17 cellular contexts compared by ENCODE assay signal in the genomic region with DNA sequence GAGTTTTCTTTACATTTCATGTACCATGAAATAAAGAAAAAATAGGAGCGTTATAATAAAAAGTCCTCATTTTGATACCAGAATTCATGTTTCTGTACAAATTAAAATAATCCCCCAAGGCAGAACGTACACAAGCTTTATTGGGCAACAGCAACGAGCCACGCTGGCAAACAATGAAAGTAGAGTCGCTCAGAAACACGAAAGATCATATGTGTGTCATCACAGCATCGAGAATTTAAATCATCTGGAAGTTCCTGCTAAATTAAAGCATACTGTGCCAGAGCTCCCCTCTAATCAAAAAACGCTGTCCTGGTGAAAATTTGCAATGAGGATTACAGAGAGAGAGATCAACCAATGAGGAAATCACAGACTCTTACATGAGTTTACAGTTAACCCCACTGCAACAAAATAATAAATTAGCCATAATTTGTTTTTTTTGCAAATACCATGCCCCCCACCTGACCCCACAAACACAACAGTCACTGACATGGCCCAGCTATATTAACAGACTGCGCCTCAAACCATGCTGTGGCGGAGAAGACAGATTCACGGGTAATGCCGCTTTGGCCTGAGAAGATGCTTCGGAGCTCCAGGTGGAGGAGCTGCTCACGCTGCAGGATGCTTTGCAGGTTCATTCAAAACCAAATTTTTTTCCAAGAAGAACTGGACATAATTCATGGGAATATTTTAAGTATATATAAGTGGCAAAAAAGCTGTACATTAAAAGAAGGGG.
"Had no signal": no experiment of that assay in that cellular context is flagged by ENCODE, and none has a peak within 500 bp of the region (broad histone marks: within the 10 kb centered on the region; RNA-seq: fewer than 3 reads in every experiment).

No MANE protein-coding gene starts in this region.

- H3K27me3 ChIP-seq: adrenal gland, transverse colon had no signal

- H3K27ac Mint-ChIP-seq: activated naive CD4-positive, alpha-beta T cell treated with anti-CD3 and anti-CD28 coated beads for 36 hours; natural killer cell treated with Interleukin-12 subunit alpha and Interleukin-12 subunit beta and Interleukin-15 and Interleukin-18, amount 100 ng/mL, for 72 hours; progenitor cell of endocrine pancreas; T-helper 1 cell treated with Interleukin-12 subunit alpha and Interleukin-12 subunit beta and Interleukin-4 antibody, amounts not matched to agents 30 μg/mL and 1 μg/mL, for 36 hours had no signal

- H3K36me3 Mint-ChIP-seq: natural killer cell treated with Interleukin-12 subunit alpha and Interleukin-12 subunit beta and Interleukin-15 and Interleukin-18, amount 100 ng/mL, for 72 hours had no signal

- ATAC-seq: activated CD4-positive, alpha-beta T cell treated with anti-CD3 and anti-CD28 coated beads for 36 hours; foreskin keratinocyte; natural killer cell treated with Interleukin-12 subunit alpha and Interleukin-12 subunit beta and Interleukin-15 and Interleukin-18, amount 100 ng/mL, for 72 hours; right cardiac atrium had no signal

- H3K9me3 ChIP-seq: adrenal gland, transverse colon had no signal

- H3K4me3 Mint-ChIP-seq: activated CD4-positive, alpha-beta T cell treated with anti-CD3 and anti-CD28 coated beads for 36 hours; activated naive CD4-positive, alpha-beta T cell treated with anti-CD3 and anti-CD28 coated beads for 36 hours; natural killer cell treated with Interleukin-12 subunit alpha and Interleukin-12 subunit beta and Interleukin-15 and Interleukin-18, amount 100 ng/mL, for 72 hours; T-helper 1 cell treated with Interleukin-12 subunit alpha and Interleukin-12 subunit beta and Interleukin-4 antibody, amounts not matched to agents 30 μg/mL and 1 μg/mL, for 36 hours had no signal

- H3K27me3 Mint-ChIP-seq: progenitor cell of endocrine pancreas had no signal

- H3K27ac ChIP-seq: adrenal gland, foreskin keratinocyte, transverse colon, WERI-Rb-1 had no signal

- H3K9me3 Mint-ChIP-seq: activated naive CD4-positive, alpha-beta T cell treated with anti-CD3 and anti-CD28 coated beads for 36 hours; activated T-helper 1 cell treated with anti-CD3 and anti-CD28 coated beads, Interleukin-12 subunit alpha, Interleukin-12 subunit beta, Interleukin-2, Interleukin-4 antibody, amounts not matched to agents 30 ng/mL and 10 ng/mL and 1 ng/mL, durations not matched to agents 14 hours and 24 hours and 36 hours; natural killer cell treated with Interleukin-12 subunit alpha and Interleukin-12 subunit beta and Interleukin-15 and Interleukin-18, amount 100 ng/mL, for 72 hours; T-helper 1 cell treated with Interleukin-12 subunit alpha and Interleukin-12 subunit beta and Interleukin-4 antibody, amounts not matched to agents 30 μg/mL and 1 μg/mL, for 36 hours had no signal

- H3K4me1 ChIP-seq: adrenal gland, foreskin keratinocyte had no signal

- DNase-seq: activated CD4-positive, alpha-beta T cell treated with anti-CD3 and anti-CD28 coated beads for 36 hours; activated CD8-positive, alpha-beta memory T cell treated with anti-CD3 and anti-CD28 coated beads, Interleukin-2, amount 50 U/mL, for 48 hours; activated naive CD4-positive, alpha-beta T cell treated with anti-CD3 and anti-CD28 coated beads for 36 hours; adrenal gland; foreskin keratinocyte; mesenchymal stem cell; nucleus accumbens; right cardiac atrium; small intestine; stimulated activated CD4-positive, alpha-beta T cell treated with anti-CD3 and anti-CD28 coated beads, Interleukin-4, amount 100 ng/mL, for 24 hours; stimulated activated naive CD4-positive, alpha-beta T cell; transverse colon; WERI-Rb-1 had no signal

- H3K36me3 ChIP-seq: adrenal gland, transverse colon, WERI-Rb-1 had no signal

- H3K4me3 ChIP-seq: adrenal gland, transverse colon had no signal
